Comparison of ENCODE assay signal across 17 cellular contexts in genomic region chr5:146680846-146681585, GRCh38.
DNase-seq lines count a peak whose midpoint lies in the region; TF ChIP-seq lines count a peak whose summit lies in the region.
"Had no signal": no experiment of that assay in that cellular context is flagged by ENCODE, and none has a peak within 500 bp of the region (broad histone marks: within the 10 kb centered on the region; RNA-seq: fewer than 3 reads in every experiment).

No MANE protein-coding gene starts in this region.

- TF ChIP-seq CTCF in dorsolateral prefrontal cortex (IDR thresholded peaks at IDR 0.05 in 54 of 56, conservative IDR thresholded peaks at IDR 0.05 in 2 of 56; ENCODE audit: low read depth in 1 of 56, partially characterized antibody in 56 of 56) (no peak), mesothelial cell of epicardium (IDR thresholded peaks at IDR 0.05; ENCODE audit: unreplicated experiment) (no peak), type B pancreatic cell (conservative IDR thresholded peaks at IDR 0.05) (no peak), prostate gland (IDR thresholded peaks at IDR 0.05) (no peak)

- H3K36me3 Mint-ChIP-seq in mesothelial cell of epicardium: peaks cover 2% of the 10 kb centered on the region
- peaks cover 4% of the 10 kb centered on the region for H3K36me3 Mint-ChIP-seq in type B pancreatic cell

- 49% methylated on average over 9 of the region's 9 CpGs for WGBS in prostate gland

- H3K27ac Mint-ChIP-seq in mesothelial cell of epicardium (peak overlapping the region; percentile 99), type B pancreatic cell (peak overlapping the region; percentile 78)
- H3K27ac Mint-ChIP-seq: CD4-positive, alpha-beta T cell; H9 had no signal

- H3K4me1 ChIP-seq in prostate gland (replicated peaks): no peaks in the 10 kb centered on the region
- H3K4me1 ChIP-seq: SJSA1 had no signal

- no peak overlapping the region for H3K4me3 Mint-ChIP-seq in mesothelial cell of epicardium
- no peak overlapping the region for H3K4me3 Mint-ChIP-seq in type B pancreatic cell
- H3K4me3 Mint-ChIP-seq: CD4-positive, alpha-beta T cell; H9 had no signal

- peak; percentile 51 for DNase-seq in HS-27A (ENCODE audit: low read depth)
- DNase-seq in dorsolateral prefrontal cortex: no peak
- DNase-seq in mesothelial cell of epicardium (ENCODE audit: low spot score in 2 of 2, unreplicated experiment in 2 of 2): no peak
- no peak for DNase-seq in type B pancreatic cell (ENCODE audit: extremely low spot score, unreplicated experiment)
- no peak for DNase-seq in activated naive CD4-positive, alpha-beta T cell treated with Interleukin-2 at 50 U/mL for 16 hours
- DNase-seq in prostate gland (ENCODE audit: low spot score): no peak
- DNase-seq in Kasumi-1 (lab: John Stamatoyannopoulos, UW): no peak
- DNase-seq: BE2C; CD4-positive, alpha-beta T cell; H9; NCI-H146; NCI-H2081; NCI-H510A treated with DMSO at 0.1 percent for 48 hours; NCI-H82; PC-3 had no signal

- H3K9me3 Mint-ChIP-seq in mesothelial cell of epicardium (no peaks in the 10 kb centered on the region), type B pancreatic cell (no peaks in the 10 kb centered on the region)
- H3K9me3 Mint-ChIP-seq: CD4-positive, alpha-beta T cell had no signal

- peaks cover 25% of the 10 kb centered on the region for H3K4me1 Mint-ChIP-seq in mesothelial cell of epicardium
- peaks cover 5% of the 10 kb centered on the region for H3K4me1 Mint-ChIP-seq in type B pancreatic cell (ENCODE audit: unreplicated experiment)

- no peaks in the 10 kb centered on the region for H3K27me3 ChIP-seq in dorsolateral prefrontal cortex
- no peaks in the 10 kb centered on the region for H3K27me3 ChIP-seq in prostate gland (replicated peaks; ENCODE audit: insufficient read depth)
- H3K27me3 ChIP-seq: BE2C, SJSA1 had no signal

- intact Hi-C loops in dorsolateral prefrontal cortex (cut with DNase I) (no loop called here), prostate gland (cut with DNase I) (no loop called here)

- no peaks in the 10 kb centered on the region for H3K9me3 ChIP-seq in prostate gland
- H3K9me3 ChIP-seq: BE2C, SJSA1 had no signal

- peak overlapping the region in 41 of 59 donors; percentile 3 to 80 (median 57) for H3K27ac ChIP-seq in dorsolateral prefrontal cortex
- H3K27ac ChIP-seq in prostate gland: no peak overlapping the region
- H3K27ac ChIP-seq: SJSA1 had no signal

- H3K4me3 ChIP-seq in dorsolateral prefrontal cortex: no peak overlapping the region
- no peak overlapping the region for H3K4me3 ChIP-seq in prostate gland
- H3K4me3 ChIP-seq: K562, SJSA1 had no signal

- no peak for TF ChIP-seq POLR2A in prostate gland (IDR thresholded peaks at IDR 0.05)

- H3K27me3 Mint-ChIP-seq in mesothelial cell of epicardium (ENCODE audit: low read depth) (no peaks in the 10 kb centered on the region), type B pancreatic cell (peaks cover 27% of the 10 kb centered on the region)
- H3K27me3 Mint-ChIP-seq: CD4-positive, alpha-beta T cell had no signal

- H3K36me3 ChIP-seq in prostate gland: no peaks in the 10 kb centered on the region
- H3K36me3 ChIP-seq: BE2C, SJSA1 had no signal

Comparison
In these comparisons a context has a peak if more than half of its experiments do, and no peak if none do; other contexts are left out.
1. H3K27ac ChIP-seq: peak in dorsolateral prefrontal cortex (41 of 59); none in prostate gland (0 of 2).